1 cellular context compared by ENCODE assay signal in the genomic region with DNA sequence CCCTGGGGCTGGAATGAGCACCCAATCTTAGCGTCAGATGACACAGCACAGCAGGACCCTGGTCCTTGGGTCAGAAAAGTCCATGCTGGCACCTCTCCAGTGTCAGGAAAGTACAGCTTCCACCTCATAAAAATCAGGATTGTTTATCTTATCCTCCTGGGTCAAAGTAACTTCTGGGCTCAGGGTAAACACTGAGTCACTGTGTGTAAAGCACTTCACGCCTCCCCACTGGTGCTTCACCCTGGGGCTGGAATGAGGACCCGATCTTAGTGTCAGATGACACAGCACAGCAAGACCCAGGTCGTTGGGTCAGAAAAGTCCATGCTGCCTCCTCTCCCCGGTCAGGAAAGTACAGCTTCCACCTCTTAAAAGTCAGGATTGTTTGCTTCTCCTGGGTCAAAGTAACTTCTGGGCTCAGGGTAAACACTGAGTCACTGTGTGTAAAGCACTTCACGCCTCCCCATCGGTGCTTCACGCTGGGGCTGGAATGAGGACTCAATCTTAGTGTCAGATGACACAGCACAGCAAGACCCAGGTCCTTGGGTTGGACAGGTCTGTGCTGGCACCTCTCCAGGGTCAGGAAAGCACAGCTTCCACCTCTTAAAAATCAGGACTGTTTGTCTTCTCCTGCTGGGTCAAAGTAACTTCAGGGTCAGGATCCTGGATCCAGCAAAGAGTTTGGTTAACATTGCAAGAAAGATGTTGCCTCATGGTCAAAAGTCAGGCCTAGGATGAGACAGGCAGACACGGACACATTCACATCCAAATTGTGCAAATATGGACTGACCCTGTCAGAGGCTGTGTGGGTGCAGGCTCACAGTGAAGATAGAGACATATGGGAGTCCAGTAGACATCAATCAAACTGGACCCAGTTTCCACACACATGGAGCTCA.
TF ChIP-seq lines count a peak whose summit lies in the region.

No MANE protein-coding gene starts in this region.

TF ChIP-seq in HEK293, 187 proteins besides CTCF, POLR2A, EP300 and RAD21 (continued from another document and continues in another):
- TF ChIP-seq RBAK (tag by site-specific recombination; IDR thresholded peaks at IDR 0.05) (peak; percentile 54; the same call in 1 of the 2 replicates), ZNF350 (tag by site-specific recombination; IDR thresholded peaks at IDR 0.05) (no peak), ZNF768 (tag by site-specific recombination; IDR thresholded peaks at IDR 0.05) (no peak), ZNF223 (tag by site-specific recombination; IDR thresholded peaks at IDR 0.05) (peak; percentile 68; the same call in 1 of the 2 replicates), ZNF148 (tag by site-specific recombination; IDR thresholded peaks at IDR 0.05; ENCODE audit: borderline replicate concordance) (no peak), SP7 (tag by site-specific recombination; IDR thresholded peaks at IDR 0.05) (peak; percentile 100), YY1 (tag by site-specific recombination; IDR thresholded peaks at IDR 0.05) (peak; percentile 42; the same call in 1 of the 2 replicates), ZNF521 (tag by site-specific recombination; IDR thresholded peaks at IDR 0.05) (no peak), ZNF19 (tag by site-specific recombination; IDR thresholded peaks at IDR 0.05; ENCODE audit: low read depth) (peak; percentile 77; the same call in 1 of the 2 replicates), SCRT2 (tag by site-specific recombination; IDR thresholded peaks at IDR 0.05) (no peak), ZNF391 (tag by site-specific recombination; IDR thresholded peaks at IDR 0.05; ENCODE audit: borderline replicate concordance, low read depth) (peak; percentile 99), ZNF132 (tag by site-specific recombination; IDR thresholded peaks at IDR 0.05; ENCODE audit: borderline replicate concordance) (no peak), ZNF747 (tag by site-specific recombination; IDR thresholded peaks at IDR 0.05) (no peak), ZNF677 (tag by site-specific recombination; IDR thresholded peaks at IDR 0.05) (no peak), SETDB1 (IDR thresholded peaks at IDR 0.05; ENCODE audit: insufficient read length, low read length) (no peak), KLF7 (tag by site-specific recombination; IDR thresholded peaks at IDR 0.05; ENCODE audit: borderline replicate concordance) (peak; percentile 97), ZNF776 (tag by site-specific recombination; IDR thresholded peaks at IDR 0.05; ENCODE audit: borderline replicate concordance) (no peak), ZNF624 (tag by site-specific recombination; IDR thresholded peaks at IDR 0.05) (0 out of 2 replicates have a peak, but pooled peaks have one; percentile 75), ZNF514 (tag by site-specific recombination; IDR thresholded peaks at IDR 0.05) (peak; percentile 95), ZNF830 (tag by site-specific recombination; IDR thresholded peaks at IDR 0.05; ENCODE audit: low read depth) (no peak), HOXA7 (CRISPR knock-in tag; IDR thresholded peaks at IDR 0.05; ENCODE audit: borderline replicate concordance) (no peak), ZNF529 (tag by site-specific recombination; IDR thresholded peaks at IDR 0.05; ENCODE audit: insufficient replicate concordance) (peak; percentile 61), ZSCAN16 (tag by site-specific recombination; IDR thresholded peaks at IDR 0.05) (peak; percentile 99), ZNF654 (tag by site-specific recombination; IDR thresholded peaks at IDR 0.05; ENCODE audit: low read depth) (no peak), HIC1 (tag by site-specific recombination; IDR thresholded peaks at IDR 0.05) (peak; percentile 84; the same call in 1 of the 2 replicates), ZFP37 (tag by site-specific recombination; IDR thresholded peaks at IDR 0.05) (peak; percentile 95; the same call in 1 of the 2 replicates), ZFP3 (tag by site-specific recombination; IDR thresholded peaks at IDR 0.05; ENCODE audit: low read depth) (peak; percentile 56; the same call in 1 of the 2 replicates), ZBTB8A (tag by site-specific recombination; IDR thresholded peaks at IDR 0.05) (peak; percentile 91), ZBTB20 (tag by site-specific recombination; IDR thresholded peaks at IDR 0.05) (peak; percentile 62), WT1 (tag by site-specific recombination; IDR thresholded peaks at IDR 0.05) (peak; percentile 100), ZBTB10 (tag by site-specific recombination; IDR thresholded peaks at IDR 0.05) (peak; percentile 76), ZNF354C (tag by site-specific recombination; IDR thresholded peaks at IDR 0.05; ENCODE audit: borderline replicate concordance, low read depth) (no peak), ZNF114 (tag by site-specific recombination; IDR thresholded peaks at IDR 0.05) (no peak), MEIS1 (CRISPR knock-in tag; IDR thresholded peaks at IDR 0.05; ENCODE audit: borderline replicate concordance) (no peak), ZBTB48 (tag by site-specific recombination; IDR thresholded peaks at IDR 0.05) (peak; percentile 85), ZNF639 (tag by site-specific recombination; IDR thresholded peaks at IDR 0.05) (peak; percentile 100), ZNF175 (tag by site-specific recombination; IDR thresholded peaks at IDR 0.05) (no peak), ZNF23 (tag by site-specific recombination; IDR thresholded peaks at IDR 0.05; ENCODE audit: borderline replicate concordance) (peak; percentile 77; the same call in 1 of the 2 replicates), KLF1 (tag by site-specific recombination; IDR thresholded peaks at IDR 0.05) (peak; percentile 78)
- TF ChIP-seq, protein P1, sequence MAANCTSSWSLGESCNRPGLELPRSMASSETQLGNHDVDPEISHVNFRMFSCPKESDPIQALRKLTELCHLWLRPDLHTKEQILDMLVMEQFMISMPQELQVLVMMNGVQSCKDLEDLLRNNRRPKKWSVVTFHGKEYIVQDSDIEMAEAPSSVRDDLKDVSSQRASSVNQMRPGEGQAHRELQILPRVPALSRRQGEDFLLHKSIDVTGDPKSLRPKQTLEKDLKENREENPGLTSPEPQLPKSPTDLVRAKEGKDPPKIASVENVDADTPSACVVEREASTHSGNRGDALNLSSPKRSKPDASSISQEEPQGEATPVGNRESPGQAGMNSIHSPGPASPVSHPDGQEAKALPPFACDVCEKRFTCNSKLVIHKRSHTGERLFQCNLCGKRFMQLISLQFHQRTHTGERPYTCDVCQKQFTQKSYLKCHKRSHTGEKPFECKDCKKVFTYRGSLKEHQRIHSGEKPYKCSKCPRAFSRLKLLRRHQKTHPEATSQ (tag by site-specific recombination; IDR thresholded peaks at IDR 0.05) = peak; percentile 94
- TF ChIP-seq, protein P2, sequence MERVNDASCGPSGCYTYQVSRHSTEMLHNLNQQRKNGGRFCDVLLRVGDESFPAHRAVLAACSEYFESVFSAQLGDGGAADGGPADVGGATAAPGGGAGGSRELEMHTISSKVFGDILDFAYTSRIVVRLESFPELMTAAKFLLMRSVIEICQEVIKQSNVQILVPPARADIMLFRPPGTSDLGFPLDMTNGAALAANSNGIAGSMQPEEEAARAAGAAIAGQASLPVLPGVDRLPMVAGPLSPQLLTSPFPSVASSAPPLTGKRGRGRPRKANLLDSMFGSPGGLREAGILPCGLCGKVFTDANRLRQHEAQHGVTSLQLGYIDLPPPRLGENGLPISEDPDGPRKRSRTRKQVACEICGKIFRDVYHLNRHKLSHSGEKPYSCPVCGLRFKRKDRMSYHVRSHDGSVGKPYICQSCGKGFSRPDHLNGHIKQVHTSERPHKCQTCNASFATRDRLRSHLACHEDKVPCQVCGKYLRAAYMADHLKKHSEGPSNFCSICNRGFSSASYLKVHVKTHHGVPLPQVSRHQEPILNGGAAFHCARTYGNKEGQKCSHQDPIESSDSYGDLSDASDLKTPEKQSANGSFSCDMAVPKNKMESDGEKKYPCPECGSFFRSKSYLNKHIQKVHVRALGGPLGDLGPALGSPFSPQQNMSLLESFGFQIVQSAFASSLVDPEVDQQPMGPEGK (tag by site-specific recombination; IDR thresholded peaks at IDR 0.05) = peak; percentile 100
- TF ChIP-seq, protein P3, sequence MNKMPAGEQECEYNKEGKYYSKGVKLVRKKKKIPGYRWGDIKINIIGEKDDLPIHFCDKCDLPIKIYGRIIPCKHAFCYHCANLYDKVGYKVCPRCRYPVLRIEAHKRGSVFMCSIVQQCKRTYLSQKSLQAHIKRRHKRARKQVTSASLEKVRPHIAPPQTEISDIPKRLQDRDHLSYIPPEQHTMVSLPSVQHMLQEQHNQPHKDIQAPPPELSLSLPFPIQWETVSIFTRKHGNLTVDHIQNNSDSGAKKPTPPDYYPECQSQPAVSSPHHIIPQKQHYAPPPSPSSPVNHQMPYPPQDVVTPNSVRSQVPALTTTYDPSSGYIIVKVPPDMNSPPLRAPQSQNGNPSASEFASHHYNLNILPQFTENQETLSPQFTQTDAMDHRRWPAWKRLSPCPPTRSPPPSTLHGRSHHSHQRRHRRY (tag by site-specific recombination; IDR thresholded peaks at IDR 0.05) = peak; percentile 99
- TF ChIP-seq, protein P4, sequence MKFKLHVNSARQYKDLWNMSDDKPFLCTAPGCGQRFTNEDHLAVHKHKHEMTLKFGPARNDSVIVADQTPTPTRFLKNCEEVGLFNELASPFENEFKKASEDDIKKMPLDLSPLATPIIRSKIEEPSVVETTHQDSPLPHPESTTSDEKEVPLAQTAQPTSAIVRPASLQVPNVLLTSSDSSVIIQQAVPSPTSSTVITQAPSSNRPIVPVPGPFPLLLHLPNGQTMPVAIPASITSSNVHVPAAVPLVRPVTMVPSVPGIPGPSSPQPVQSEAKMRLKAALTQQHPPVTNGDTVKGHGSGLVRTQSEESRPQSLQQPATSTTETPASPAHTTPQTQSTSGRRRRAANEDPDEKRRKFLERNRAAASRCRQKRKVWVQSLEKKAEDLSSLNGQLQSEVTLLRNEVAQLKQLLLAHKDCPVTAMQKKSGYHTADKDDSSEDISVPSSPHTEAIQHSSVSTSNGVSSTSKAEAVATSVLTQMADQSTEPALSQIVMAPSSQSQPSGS (tag by site-specific recombination; IDR thresholded peaks at IDR 0.05; ENCODE audit: low read depth) = peak; percentile 86
